ENCODE assay signal across 12 cellular contexts in the genomic region with DNA sequence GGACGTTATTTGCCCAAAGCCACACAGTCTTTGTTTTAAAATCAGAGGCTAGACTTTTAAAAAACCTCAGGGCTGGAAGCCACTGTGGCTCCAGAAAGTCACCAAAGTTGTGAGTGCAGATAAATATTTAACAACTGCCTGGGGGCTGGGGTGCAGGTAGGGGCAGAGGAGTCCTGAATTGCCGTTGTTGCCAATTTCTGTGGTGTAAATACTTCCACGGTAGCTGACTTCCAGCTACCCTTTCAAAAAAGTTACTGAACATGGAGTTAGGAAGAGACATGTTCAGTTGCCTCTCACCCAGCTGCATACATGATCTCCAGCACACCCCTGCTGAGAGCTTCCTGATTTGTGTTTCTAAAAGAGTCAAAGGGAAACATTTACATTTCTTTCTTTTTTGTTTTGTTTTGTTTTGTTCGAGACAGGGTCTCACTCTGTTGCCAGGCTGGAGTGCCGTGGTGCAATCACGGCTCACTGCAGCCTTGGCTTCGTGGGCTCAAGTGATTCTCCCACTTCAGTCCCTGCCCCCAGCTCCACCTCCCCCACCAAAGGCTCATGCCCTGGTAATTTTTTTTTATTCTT. TPM values are rescaled to one million over a fixed set of nuclear protein-coding genes. Genes with fewer than 3 reads are reported as not detected.
A peak's percentile ranks its signal among the peaks of the same experiment; 100 is the strongest.
DNase-seq lines count a peak whose midpoint lies in the region; ATAC-seq and TF ChIP-seq lines count a peak whose summit lies in the region.
"Had no signal": no experiment of that assay in that cellular context is flagged by ENCODE, and none has a peak within 500 bp of the region (broad histone marks: within the 10 kb centered on the region; RNA-seq: fewer than 3 reads in every experiment).

No MANE protein-coding gene starts in this region.

- peak in 1 of 3 donors; percentile 13 for DNase-seq in CD4-positive, CD25-positive, alpha-beta regulatory T cell
- DNase-seq in HAP-1 (ENCODE audit: low spot score in 2 of 2): peak; percentile 19 to 34
- no peak for DNase-seq in amygdala (lab: John Stamatoyannopoulos, UW)
- no peak for DNase-seq in NCI-H510A (lab: John Stamatoyannopoulos, UW)
- no peak for DNase-seq in thyroid gland
- DNase-seq: HFFc6, NCI-H226 had no signal

- no peaks in the 10 kb centered on the region for H3K27me3 Mint-ChIP-seq in CD4-positive, CD25-positive, alpha-beta regulatory T cell
- H3K27me3 Mint-ChIP-seq in T-helper 1 cell treated with Interleukin-12 subunit alpha and Interleukin-12 subunit beta and Interleukin-4 antibody, amounts not matched to agents 30 μg/mL and 1 μg/mL, for 36 hours (ENCODE audit: low read depth): no peaks in the 10 kb centered on the region

- H3K36me3 Mint-ChIP-seq in CD4-positive, CD25-positive, alpha-beta regulatory T cell: no peaks in the 10 kb centered on the region
- H3K36me3 Mint-ChIP-seq in T-helper 1 cell treated with Interleukin-12 subunit alpha and Interleukin-12 subunit beta and Interleukin-4 antibody, amounts not matched to agents 30 μg/mL and 1 μg/mL, for 36 hours (ENCODE audit: low read depth): no peaks in the 10 kb centered on the region

- in situ Hi-C loops in HAP-1 (cut with MboI; ENCODE audit: low sequenced_read_pairs): no loop called here

- no peaks in the 10 kb centered on the region for H3K9me3 Mint-ChIP-seq in CD4-positive, CD25-positive, alpha-beta regulatory T cell
- H3K9me3 Mint-ChIP-seq in T-helper 1 cell treated with Interleukin-12 subunit alpha and Interleukin-12 subunit beta and Interleukin-4 antibody, amounts not matched to agents 30 μg/mL and 1 μg/mL, for 36 hours: no peaks in the 10 kb centered on the region
- H3K9me3 Mint-ChIP-seq: HFFc6 had no signal

- peaks cover 20 to 79% (median 44%) of the 10 kb centered on the region in 4 donors for H3K4me1 Mint-ChIP-seq in CD4-positive, CD25-positive, alpha-beta regulatory T cell
- H3K4me1 Mint-ChIP-seq in T-helper 1 cell treated with Interleukin-12 subunit alpha and Interleukin-12 subunit beta and Interleukin-4 antibody, amounts not matched to agents 30 μg/mL and 1 μg/mL, for 36 hours (ENCODE audit: low read depth): peaks cover 49% of the 10 kb centered on the region

- H3K36me3 ChIP-seq in CD4-positive, CD25-positive, alpha-beta regulatory T cell (ENCODE audit: control insufficient read depth, insufficient read depth, low read length): no peaks in the 10 kb centered on the region
- no peaks in the 10 kb centered on the region for H3K36me3 ChIP-seq in HAP-1 (replicated peaks)
- no peaks in the 10 kb centered on the region for H3K36me3 ChIP-seq in esophagus (ENCODE audit: control insufficient read depth in 2 of 2, insufficient read depth in 2 of 2, low read length in 1 of 2)
- no peaks in the 10 kb centered on the region for H3K36me3 ChIP-seq in thyroid gland
- H3K36me3 ChIP-seq: stomach had no signal

- peak overlapping the region; percentile 44 for H3K4me3 ChIP-seq in CD4-positive, CD25-positive, alpha-beta regulatory T cell (ENCODE audit: low read depth, low read length)
- no peak overlapping the region for H3K4me3 ChIP-seq in HAP-1
- H3K4me3 ChIP-seq in esophagus (ENCODE audit: low read depth in 1 of 2, low read length in 2 of 2): no peak overlapping the region
- no peak overlapping the region for H3K4me3 ChIP-seq in thyroid gland (replicated peaks in 1 of 3)
- H3K4me3 ChIP-seq: stomach had no signal

- TF ChIP-seq CTCF in thyroid gland (IDR thresholded peaks at IDR 0.05): no peak

- no peak for ATAC-seq in CD4-positive, CD25-positive, alpha-beta regulatory T cell (ENCODE audit: low read depth in 2 of 2)
- ATAC-seq in HG03565 (IDR thresholded peaks at IDR 0.05; ENCODE audit: unreplicated experiment): no peak

- peaks cover 75% of the 10 kb centered on the region for H3K4me1 ChIP-seq in CD4-positive, CD25-positive, alpha-beta regulatory T cell (ENCODE audit: control insufficient read depth, insufficient read depth, low read length, poor library complexity, severe bottlenecking)
- H3K4me1 ChIP-seq in HAP-1: peaks cover 4% of the 10 kb centered on the region
- H3K4me1 ChIP-seq in esophagus (ENCODE audit: control insufficient read depth in 2 of 2, insufficient read depth in 2 of 2, low read length in 1 of 2): peaks cover 0 to 2% of the 10 kb centered on the region in 2 donors
- H3K4me1 ChIP-seq in thyroid gland: peaks cover 0 to 19% of the 10 kb centered on the region in 2 donors
- H3K4me1 ChIP-seq: parathyroid adenoma had no signal

- no peak for TF ChIP-seq POLR2A in thyroid gland (IDR thresholded peaks at IDR 0.05)

- no peaks in the 10 kb centered on the region for H3K9me3 ChIP-seq in CD4-positive, CD25-positive, alpha-beta regulatory T cell (ENCODE audit: control insufficient read depth in 2 of 2, low read length in 2 of 2)
- H3K9me3 ChIP-seq in HAP-1: no peaks in the 10 kb centered on the region
- H3K9me3 ChIP-seq in esophagus (ENCODE audit: control insufficient read depth in 2 of 2, insufficient read depth in 1 of 2, low read depth in 1 of 2, low read length in 1 of 2): no peaks in the 10 kb centered on the region
- H3K9me3 ChIP-seq in thyroid gland: no peaks in the 10 kb centered on the region
- H3K9me3 ChIP-seq: stomach had no signal

- intact Hi-C loops in thyroid gland (cut with DNase I): no loop called here

- H3K27ac ChIP-seq in CD4-positive, CD25-positive, alpha-beta regulatory T cell (ENCODE audit: insufficient read depth, low read length, poor library complexity, severe bottlenecking): peak overlapping the region; percentile 62
- H3K27ac ChIP-seq in esophagus (ENCODE audit: low read depth in 2 of 2, low read length in 1 of 2) (peak overlapping the region; percentile 16 to 35), thyroid gland (no peak overlapping the region)
- H3K27ac ChIP-seq: parathyroid adenoma had no signal

- 59 to 60% methylated on average over 7 of the region's 7 CpGs for WGBS in esophagus, 2 donors
- WGBS in thyroid gland, 2 donors: 44 to 50% methylated on average over 7 of the region's 7 CpGs

- peak overlapping the region; percentile 81 to 90 (median 86) for H3K4me3 Mint-ChIP-seq in CD4-positive, CD25-positive, alpha-beta regulatory T cell
- peak overlapping the region; percentile 68 for H3K4me3 Mint-ChIP-seq in T-helper 1 cell treated with Interleukin-12 subunit alpha and Interleukin-12 subunit beta and Interleukin-4 antibody, amounts not matched to agents 30 μg/mL and 1 μg/mL, for 36 hours
- H3K4me3 Mint-ChIP-seq: HFFc6 had no signal

- H3K27ac Mint-ChIP-seq in CD4-positive, CD25-positive, alpha-beta regulatory T cell: peak overlapping the region; percentile 93 to 98 (median 94)
- H3K27ac Mint-ChIP-seq in T-helper 1 cell treated with Interleukin-12 subunit alpha and Interleukin-12 subunit beta and Interleukin-4 antibody, amounts not matched to agents 30 μg/mL and 1 μg/mL, for 36 hours: peak overlapping the region; percentile 69
- H3K27ac Mint-ChIP-seq: HFFc6 had no signal

- H3K27me3 ChIP-seq in CD4-positive, CD25-positive, alpha-beta regulatory T cell (ENCODE audit: control insufficient read depth, insufficient read depth, low read length): no peaks in the 10 kb centered on the region
- H3K27me3 ChIP-seq in HAP-1 (ENCODE audit: low read depth): no peaks in the 10 kb centered on the region
- no peaks in the 10 kb centered on the region for H3K27me3 ChIP-seq in esophagus (ENCODE audit: control insufficient read depth in 1 of 2, insufficient read depth in 2 of 2, low read length in 2 of 2)
- H3K27me3 ChIP-seq in thyroid gland: no peaks in the 10 kb centered on the region
- H3K27me3 ChIP-seq: stomach had no signal

RNA-seq across cellular contexts. Expression of gene PLXDC1, which starts 58.7 kb away (rescaled TPM):
- total RNA-seq in CD4-positive, CD25-positive, alpha-beta regulatory T cell: 12.9 TPM
- 1 to 10 TPM in 2 of 4 donors, under 1 TPM in 2; 0.27 to 1.8 (median 1.1) TPM for polyA plus RNA-seq in CD4-positive, CD25-positive, alpha-beta regulatory T cell
- 1 to 10 TPM; 4.7 to 6.0 TPM for polyA plus RNA-seq in esophagus
- total RNA-seq in thyroid gland: 10 to 100 TPM in 1 of 4 donors, 1 to 10 TPM in 3; 1.8 to 13.4 (median 6.4) TPM

Comparison
In these comparisons a context has a peak if more than half of its experiments do, and no peak if none do; other contexts are left out.
1. DNase-seq: peak in HAP-1 (2 of 2); none in amygdala (0 of 56), NCI-H510A (single experiment) and thyroid gland (0 of 2).
2. H3K27ac ChIP-seq: peak in CD4-positive, CD25-positive, alpha-beta regulatory T cell (single experiment) and esophagus (2 of 2); none in thyroid gland (0 of 3).